Comparison of ENCODE assay signal across 24 cellular contexts in genomic region chrX:13044441-13044840, GRCh38. TPM values are rescaled to one million over a fixed set of nuclear protein-coding genes. Genes with fewer than 3 reads are reported as not detected.
"Had no signal": no experiment of that assay in that cellular context is flagged by ENCODE, and none has a peak within 500 bp of the region (broad histone marks: within the 10 kb centered on the region; RNA-seq: fewer than 3 reads in every experiment).

FAM9C (minus strand) TSS chrX:13044620; CDS start chrX:13043789, 831 bp downstream.

- H3K4me3 ChIP-seq: SK-N-MC had no signal

- H3K36me3 Mint-ChIP-seq: activated naive CD4-positive, alpha-beta T cell treated with anti-CD3 and anti-CD28 coated beads, Interleukin-2, amount 50 U/mL, for 24 hours; brain had no signal

- H3K4me3 Mint-ChIP-seq: activated CD8-positive, alpha-beta T cell treated with anti-CD3 and anti-CD28 coated beads for 36 hours; activated naive CD4-positive, alpha-beta T cell treated with anti-CD3 and anti-CD28 coated beads, Interleukin-2, amount 50 U/mL, for 24 hours; brain; T-helper 1 cell treated with Interleukin-12 subunit alpha and Interleukin-12 subunit beta and Interleukin-4 antibody, amounts not matched to agents 30 μg/mL and 1 μg/mL, for 36 hours had no signal

- H3K27me3 Mint-ChIP-seq: activated CD8-positive, alpha-beta T cell treated with anti-CD3 and anti-CD28 coated beads for 36 hours; activated naive CD4-positive, alpha-beta T cell treated with anti-CD3 and anti-CD28 coated beads, Interleukin-2, amount 50 U/mL, for 24 hours; brain had no signal

- ATAC-seq: activated CD8-positive, alpha-beta T cell treated with anti-CD3 and anti-CD28 coated beads for 36 hours; Panc1; Right ventricle myocardium inferior had no signal

- H3K27ac Mint-ChIP-seq: activated CD8-positive, alpha-beta T cell treated with anti-CD3 and anti-CD28 coated beads for 36 hours; T-helper 1 cell treated with Interleukin-12 subunit alpha and Interleukin-12 subunit beta and Interleukin-4 antibody, amounts not matched to agents 30 μg/mL and 1 μg/mL, for 36 hours had no signal

- H3K27ac ChIP-seq: SK-N-MC had no signal

- H3K9me3 Mint-ChIP-seq: T-helper 1 cell treated with Interleukin-12 subunit alpha and Interleukin-12 subunit beta and Interleukin-4 antibody, amounts not matched to agents 30 μg/mL and 1 μg/mL, for 36 hours had no signal

- DNase-seq: activated CD4-positive, CD25-positive, alpha-beta regulatory T cell; activated CD8-positive, alpha-beta memory T cell treated with anti-CD3 and anti-CD28 coated beads, Interleukin-2, amount 50 U/mL, for 48 hours; activated CD8-positive, alpha-beta T cell treated with anti-CD3 and anti-CD28 coated beads for 36 hours; activated T-cell treated with anti-CD3 and anti-CD28 coated beads, Interleukin-2, amount 50 U/mL, for 1 hour; amygdala; Karpas-422; MM.1S; NCI-H1105; NCI-H1436; NCI-H1694 treated with DMSO at 0.1 percent for 48 hours; NCI-H2029 treated with DMSO at 0.1 percent for 48 hours; NCI-H345; NCI-H510A; NCI-H526 treated with DMSO at 0.1 percent for 48 hours; NCI-H82; OCI-M1; RPMI8226; T-helper 9 cell had no signal

RNA-seq across cellular contexts. Expression of gene FAM9C, which starts in this region (rescaled TPM):
- total RNA-seq: activated CD8-positive, alpha-beta T cell treated with anti-CD3 and anti-CD28 coated beads for 36 hours had no signal
